In genomic region chr5:63928451-63928850, GRCh38 we compare ENCODE assay signal across 27 cellular contexts. TPM values are rescaled to one million over a fixed set of nuclear protein-coding genes. Genes with fewer than 3 reads are reported as not detected.
"Had no signal": no experiment of that assay in that cellular context is flagged by ENCODE, and none has a peak within 500 bp of the region (broad histone marks: within the 10 kb centered on the region; RNA-seq: fewer than 3 reads in every experiment).

No MANE protein-coding gene starts in this region.

- ATAC-seq: activated CD8-positive, alpha-beta T cell treated with anti-CD3 and anti-CD28 coated beads for 36 hours; activated naive CD8-positive, alpha-beta T cell treated with anti-CD3 and anti-CD28 coated beads, Interleukin-2, amount 50 U/mL, for 24 hours; esophagus mucosa; left lobe of liver; lower lobe of right lung; mucosa of descending colon; stimulated activated effector memory CD8-positive, alpha-beta T cell treated with anti-CD3 and anti-CD28 coated beads, Interleukin-12 subunit alpha, Interleukin-12 subunit beta, amount 100 ng/mL, for 72 hours; WTC11 had no signal

- DNase-seq: activated CD4-positive, alpha-beta T cell treated with anti-CD3 and anti-CD28 coated beads for 1 hour; activated CD4-positive, alpha-beta T cell treated with anti-CD3 and anti-CD28 coated beads, Interleukin-2, amount 50 U/mL, for 1 hour; activated CD8-positive, alpha-beta T cell treated with anti-CD3 and anti-CD28 coated beads for 36 hours; activated naive CD8-positive, alpha-beta T cell treated with anti-CD3 and anti-CD28 coated beads, Interleukin-2, amount 50 U/mL, for 24 hours; activated T-cell treated with anti-CD3 and anti-CD28 coated beads, Interleukin-2, amount 50 U/mL, for 48 hours; amygdala; endodermal cell; foreskin fibroblast; head of caudate nucleus; hippocampal formation; immature natural killer cell; kidney; lower lobe of right lung; mesenchymal stem cell; mucosa of descending colon; ovary; sigmoid colon; small intestine; stimulated activated CD4-positive, alpha-beta T cell treated with anti-CD3 and anti-CD28 coated beads, Interleukin-4, amount 100 ng/mL, for 24 hours; T1000; trophoblast cell had no signal

RNA-seq across cellular contexts. Expression of gene HTR1A, which starts 33.8 kb away (rescaled TPM):
- total RNA-seq: activated CD8-positive, alpha-beta T cell treated with anti-CD3 and anti-CD28 coated beads for 36 hours; activated T-helper 2 cell treated with anti-CD3 and anti-CD28 coated beads, Interferon-gamma antibody, Interleukin-2, Interleukin-4, amounts not matched to agents 10 μg/mL and 5 μg/mL and 100 μg/mL, durations not matched to agents 14 hours and 24 hours and 36 hours; endodermal cell; esophagus mucosa; kidney; left lobe of liver; lower lobe of right lung; mucosa of descending colon; sigmoid colon; subcutaneous adipose tissue had no signal
